Comparison of ENCODE assay signal across 7 cellular contexts in the genomic region with DNA sequence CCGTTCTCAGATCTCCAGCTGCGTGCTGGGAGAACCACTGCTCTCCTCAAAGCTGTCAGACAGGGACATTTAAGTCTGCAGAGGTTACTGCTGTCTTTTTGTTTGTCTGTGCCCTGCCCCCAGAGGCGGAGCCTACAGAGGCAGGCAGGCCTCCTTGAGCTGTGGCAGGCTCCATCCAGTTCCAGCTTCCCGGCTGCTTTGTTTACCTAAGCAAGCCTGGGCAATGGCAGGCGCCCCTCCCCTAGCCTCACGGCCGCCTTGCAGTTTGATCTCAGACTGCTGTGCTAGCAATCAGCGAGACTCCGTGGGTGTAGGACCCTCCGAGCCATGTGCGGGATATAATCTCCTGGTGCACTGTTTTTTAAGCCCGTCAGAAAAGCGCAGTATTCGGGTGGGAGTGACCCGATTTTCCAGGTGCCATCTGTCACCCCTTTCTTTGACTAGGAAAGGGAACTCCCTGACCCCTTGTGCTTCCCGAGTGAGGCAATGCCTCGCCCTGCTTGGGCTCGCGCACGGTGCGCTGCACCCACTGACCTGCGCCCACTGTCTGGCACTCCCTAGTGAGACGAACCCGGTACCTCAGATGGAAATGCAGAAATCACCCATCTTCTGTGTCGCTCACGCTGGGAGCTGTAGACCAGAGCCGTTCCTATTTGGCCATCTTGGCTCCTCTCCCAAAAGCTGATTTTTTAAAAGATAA. TPM values are rescaled to one million over a fixed set of nuclear protein-coding genes. Genes with fewer than 3 reads are reported as not detected.
DNase-seq lines count a peak whose midpoint lies in the region; ATAC-seq, FAIRE-seq and TF ChIP-seq lines count a peak whose summit lies in the region.
"Not testable (repeated sequence)": the region's sequence is repeated elsewhere in the genome, so short reads cannot be mapped to it uniquely, and the experiment has no call there.

No MANE protein-coding gene starts in this region.

- DNase-seq in DMS 273 (lab: John Stamatoyannopoulos, UW; ENCODE audit: unreplicated experiment) (peak; percentile 61), NCI-H1417 (lab: John Stamatoyannopoulos, UW) (peak; percentile 32 to 67 (median 65)), NCI-H2171 treated with DMSO at 0.1 percent for 48 hours (lab: John Stamatoyannopoulos, UW) (peak; percentile 62), PC-3 (peak; percentile 36), WTC11 (ENCODE audit: low spot score) (peak; percentile 51), islet precursor cell (peak; percentile 66), small intestine (peak; percentile 5)

- peak; percentile 20; the same call in 1 of the 2 replicates for ATAC-seq in PC-3
- ATAC-seq in WTC11: not testable (repeated sequence)

- 66 to 82% (median 79%) methylated on average over 22 to 26 of the region's 27 CpGs for WGBS in small intestine, 3 donors

- H3K9ac ChIP-seq in PC-3 (ENCODE audit: low read length): not testable (repeated sequence)

- not testable (repeated sequence) for BruUV-seq in PC-3 (replicated peaks; lab: Mats Ljungman, UMichigan)

- TF ChIP-seq CTCF in PC-3 (conservative IDR thresholded peaks at IDR 0.05; ENCODE audit: low read depth, low read length); WTC11 (IDR thresholded peaks at IDR 0.05): not testable (repeated sequence)

- H3K27me3 Mint-ChIP-seq in WTC11 (ENCODE audit: low read depth): not testable (repeated sequence)

- H3K4me3 Mint-ChIP-seq in WTC11: peak overlapping the region; percentile 63

- not testable (repeated sequence) for H3K79me2 ChIP-seq in PC-3 (ENCODE audit: low read length)

- H3K4me1 ChIP-seq in PC-3 (ENCODE audit: insufficient read depth, low read length); small intestine (ENCODE audit: control insufficient read depth in 2 of 2, insufficient read depth in 1 of 2, low read depth in 1 of 2, low read length in 1 of 2): not testable (repeated sequence)

- POLR2A ChIA-PET in PC-3 (lab: Charles Lee; ENCODE audit: unreplicated experiment); WTC11 (lab: Charles Lee): not testable (repeated sequence)

- H3K4me1 Mint-ChIP-seq in WTC11: not testable (repeated sequence)

- peak overlapping the region; percentile 77 for H2AFZ ChIP-seq in PC-3 (ENCODE audit: low read length)

- H3K4me3 ChIP-seq in PC-3 (ENCODE audit: low read length): peak overlapping the region; percentile 63
- not testable (repeated sequence) for H3K4me3 ChIP-seq in small intestine (ENCODE audit: low read depth in 1 of 2, low read length in 2 of 2)

- FAIRE-seq in small intestine (lab: Jason Lieb, UNC): not testable (repeated sequence)

- H3F3A ChIP-seq in PC-3 (ENCODE audit: low read length, unreplicated experiment): not testable (repeated sequence)

- not testable (repeated sequence) for H3K36me3 Mint-ChIP-seq in WTC11

- not testable (repeated sequence) for H3K9me3 Mint-ChIP-seq in WTC11

- peak overlapping the region; percentile 83 for H3K4me2 ChIP-seq in PC-3 (ENCODE audit: low read length)

- CTCF ChIA-PET in PC-3 (lab: Charles Lee): interaction anchor here (0.6 kb wide), 1 partner anchor 121 kb away, joined by 3 read pairs; no protein-coding TSS in a partner anchor
- CTCF ChIA-PET in WTC11 (lab: Charles Lee): not testable (repeated sequence)

- not testable (repeated sequence) for H3K36me3 ChIP-seq in PC-3 (ENCODE audit: low read depth, low read length); small intestine (ENCODE audit: control insufficient read depth in 2 of 2, insufficient read depth in 2 of 2, low read length in 2 of 2)

- H3K27ac Mint-ChIP-seq in WTC11: not testable (repeated sequence)

- H3K27me3 ChIP-seq in PC-3 (ENCODE audit: low read length); small intestine (ENCODE audit: control insufficient read depth in 2 of 2, insufficient read depth in 2 of 2, low read length in 2 of 2): not testable (repeated sequence)

- intact Hi-C loops in PC-3 (cut with micrococcal nuclease): loop anchor here (1.0 kb wide), 1 partner anchor 27 kb away; no protein-coding TSS in a partner anchor

- not testable (repeated sequence) for H3K9me3 ChIP-seq in PC-3 (ENCODE audit: low read length); small intestine (ENCODE audit: control insufficient read depth, low read depth)

- not testable (repeated sequence) for H4K20me1 ChIP-seq in PC-3 (ENCODE audit: low read length)

- not testable (repeated sequence) for H3K9me2 ChIP-seq in PC-3 (replicated peaks; ENCODE audit: low read length)

- H3K27ac ChIP-seq in PC-3 (ENCODE audit: low read length); small intestine (ENCODE audit: low read depth in 1 of 2, low read length in 1 of 2): not testable (repeated sequence)

RNA-seq across cellular contexts. Expression of gene PIK3CA, which starts 15.8 kb away (rescaled TPM):
- total RNA-seq in PC-3 (2014; rRNA removed): 13.4 and 20.5 TPM in 2 replicates
- total RNA-seq in WTC11 (2021): 9.4 to 10.5 TPM (median 10.1 TPM) in 3 replicates
- 1 to 10 TPM; 2.2 to 5.7 (median 3.6) TPM for polyA plus RNA-seq in small intestine

Comparison
In these comparisons a context has a peak if more than half of its experiments do, and no peak if none do; other contexts are left out.
1. DNase-seq: peak in every context shown above with its lines; median percentile 66 in islet precursor cell; 65 in NCI-H1417; 62 in NCI-H2171 treated with DMSO at 0.1 percent for 48 hours; 61 in DMS 273; 51 in WTC11; 36 in PC-3; 5 in small intestine.